Comparison of ENCODE assay signal across 27 cellular contexts in the genomic region with DNA sequence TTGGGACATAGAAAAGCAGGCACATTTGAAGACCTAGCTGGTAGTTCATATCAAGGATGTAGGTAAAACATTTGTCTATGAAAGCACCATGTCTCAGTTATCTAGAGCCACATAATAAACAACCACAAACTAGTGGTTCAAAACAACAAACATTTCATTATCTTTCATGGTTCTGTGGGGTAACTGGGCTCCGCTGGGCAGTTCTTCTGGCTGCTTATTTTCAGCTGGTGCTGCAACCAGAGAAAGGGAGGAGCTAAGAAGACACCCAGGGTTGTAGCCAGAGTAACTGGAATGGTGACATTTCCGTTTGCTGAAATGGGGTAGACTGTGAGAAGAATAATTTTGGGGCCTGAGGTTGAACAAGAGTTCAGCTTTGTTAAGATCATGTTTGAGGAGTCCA.
"Had no signal": no experiment of that assay in that cellular context is flagged by ENCODE, and none has a peak within 500 bp of the region (broad histone marks: within the 10 kb centered on the region; RNA-seq: fewer than 3 reads in every experiment).

No MANE protein-coding gene starts in this region.

- ATAC-seq: stimulated activated effector memory CD8-positive, alpha-beta T cell treated with anti-CD3 and anti-CD28 coated beads, Interleukin-12 subunit alpha, Interleukin-12 subunit beta, amount 100 ng/mL, for 72 hours; stimulated activated memory B cell treated with anti-CD40 and anti-IgM and Interleukin-4, amounts not matched to agents 10 μg/mL and 1 μg/mL and 100 μg/mL, for 72 hours; stimulated activated naive B cell treated with anti-CD40 and anti-IgM and Interleukin-4, amounts not matched to agents 10 μg/mL and 1 μg/mL and 100 μg/mL, for 72 hours; stimulated activated naive CD8-positive, alpha-beta T cell treated with anti-CD3 and anti-CD28 coated beads, Interleukin-15, amount 100 ng/mL, for 72 hours; stimulated activated naive CD8-positive, alpha-beta T cell treated with anti-CD3 and anti-CD28 coated beads, Interleukin-15, Interleukin-2, amounts not matched to agents 100 U/mL and 50 U/mL, for 24 hours had no signal

- H3K27ac Mint-ChIP-seq: stimulated activated effector memory CD8-positive, alpha-beta T cell treated with anti-CD3 and anti-CD28 coated beads, Interleukin-12 subunit alpha, Interleukin-12 subunit beta, amount 100 ng/mL, for 72 hours; stimulated activated memory B cell treated with anti-CD40 and anti-IgM and Interleukin-4, amounts not matched to agents 10 μg/mL and 1 μg/mL and 100 μg/mL, for 72 hours; stimulated activated naive B cell treated with anti-CD40 and anti-IgM and Interleukin-4, amounts not matched to agents 10 μg/mL and 1 μg/mL and 100 μg/mL, for 72 hours; stimulated activated naive CD8-positive, alpha-beta T cell treated with anti-CD3 and anti-CD28 coated beads, Interleukin-15, amount 100 ng/mL, for 72 hours; stimulated activated naive CD8-positive, alpha-beta T cell treated with anti-CD3 and anti-CD28 coated beads, Interleukin-15, Interleukin-2, amounts not matched to agents 100 ng/mL and 50 ng/mL, for 24 hours; type B pancreatic cell had no signal

- H3K27ac ChIP-seq: stomach, suprapubic skin, testis, thoracic aorta, thyroid gland, tibial artery, tibial nerve, transverse colon, upper lobe of left lung, uterus, vagina had no signal

- H3K27me3 Mint-ChIP-seq: stimulated activated naive CD8-positive, alpha-beta T cell treated with anti-CD3 and anti-CD28 coated beads, Interleukin-15, amount 100 ng/mL, for 72 hours; stimulated activated naive CD8-positive, alpha-beta T cell treated with anti-CD3 and anti-CD28 coated beads, Interleukin-15, Interleukin-2, amounts not matched to agents 100 ng/mL and 50 ng/mL, for 24 hours had no signal

- H3K36me3 Mint-ChIP-seq: stimulated activated effector memory CD8-positive, alpha-beta T cell treated with anti-CD3 and anti-CD28 coated beads, Interleukin-12 subunit alpha, Interleukin-12 subunit beta, amount 100 ng/mL, for 72 hours; stimulated activated memory B cell treated with anti-CD40 and anti-IgM and Interleukin-4, amounts not matched to agents 10 μg/mL and 1 μg/mL and 100 μg/mL, for 72 hours; type B pancreatic cell had no signal

- H3K27me3 ChIP-seq: testis, thyroid gland, upper lobe of left lung, uterus, vagina had no signal

- H3K4me3 Mint-ChIP-seq: stimulated activated effector memory CD8-positive, alpha-beta T cell treated with anti-CD3 and anti-CD28 coated beads, Interleukin-12 subunit alpha, Interleukin-12 subunit beta, amount 100 ng/mL, for 72 hours; stimulated activated memory B cell treated with anti-CD40 and anti-IgM and Interleukin-4, amounts not matched to agents 10 μg/mL and 1 μg/mL and 100 μg/mL, for 72 hours; stimulated activated naive B cell treated with anti-CD40 and anti-IgM and Interleukin-4, amounts not matched to agents 10 μg/mL and 1 μg/mL and 100 μg/mL, for 72 hours; stimulated activated naive CD8-positive, alpha-beta T cell treated with anti-CD3 and anti-CD28 coated beads, Interleukin-15, amount 100 ng/mL, for 72 hours; stimulated activated naive CD8-positive, alpha-beta T cell treated with anti-CD3 and anti-CD28 coated beads, Interleukin-15, Interleukin-2, amounts not matched to agents 100 ng/mL and 50 ng/mL, for 24 hours; type B pancreatic cell had no signal

- H3K4me3 ChIP-seq: stomach, suprapubic skin, testis, thoracic aorta, thyroid gland, tibial artery, tibial nerve, transverse colon, upper lobe of left lung, uterus, vagina had no signal

- H3K4me1 Mint-ChIP-seq: stimulated activated effector memory CD8-positive, alpha-beta T cell treated with anti-CD3 and anti-CD28 coated beads, Interleukin-12 subunit alpha, Interleukin-12 subunit beta, amount 100 ng/mL, for 72 hours; stimulated activated memory B cell treated with anti-CD40 and anti-IgM and Interleukin-4, amounts not matched to agents 10 μg/mL and 1 μg/mL and 100 μg/mL, for 72 hours; stimulated activated naive B cell treated with anti-CD40 and anti-IgM and Interleukin-4, amounts not matched to agents 10 μg/mL and 1 μg/mL and 100 μg/mL, for 72 hours; stimulated activated naive CD8-positive, alpha-beta T cell treated with anti-CD3 and anti-CD28 coated beads, Interleukin-15, amount 100 ng/mL, for 72 hours had no signal

- H3K36me3 ChIP-seq: stomach, suprapubic skin, thoracic aorta, thyroid gland, tibial artery, tibial nerve, transverse colon, upper lobe of left lung, uterus, vagina had no signal

- H3K9me3 Mint-ChIP-seq: stimulated activated effector memory CD8-positive, alpha-beta T cell treated with anti-CD3 and anti-CD28 coated beads, Interleukin-12 subunit alpha, Interleukin-12 subunit beta, amount 100 ng/mL, for 72 hours; stimulated activated naive CD8-positive, alpha-beta T cell treated with anti-CD3 and anti-CD28 coated beads, Interleukin-15, Interleukin-2, amounts not matched to agents 100 ng/mL and 50 ng/mL, for 24 hours had no signal

- H3K4me1 ChIP-seq: stomach, testis, thyroid gland, tibial artery, tibial nerve, transverse colon, upper lobe of left lung, uterus had no signal

- DNase-seq: stimulated activated CD4-positive, alpha-beta T cell treated with anti-CD3 and anti-CD28 coated beads, Interleukin-2, amount 100 ng/mL, for 48 hours; stimulated activated CD4-positive, alpha-beta T cell treated with anti-CD3 and anti-CD28 coated beads, Interleukin-4, amount 100 ng/mL, for 1 hour; stimulated activated CD4-positive, alpha-beta T cell treated with anti-CD3 and anti-CD28 coated beads, Interleukin-4, amount 100 ng/mL, for 24 hours; stimulated activated CD4-positive, alpha-beta T cell treated with anti-CD3 and anti-CD28 coated beads, Interleukin-4, amount 100 ng/mL, for 4 hours; stimulated activated CD8-positive, alpha-beta memory T cell treated with anti-CD3 and anti-CD28 coated beads, Interleukin-4, amount 100 ng/mL, for 48 hours; stimulated activated naive B cell treated with anti-CD40 and anti-IgM and Interleukin-4, amounts not matched to agents 10 μg/mL and 1 μg/mL and 100 μg/mL, for 72 hours; stimulated activated naive CD4-positive, alpha-beta T cell; stimulated activated naive CD4-positive, alpha-beta T cell treated with Interleukin-2 at 50 U/mL for 16 hours; stimulated activated naive CD8-positive, alpha-beta T cell treated with anti-CD3 and anti-CD28 coated beads, Interleukin-15, amount 100 ng/mL, for 72 hours; stimulated activated naive CD8-positive, alpha-beta T cell treated with anti-CD3 and anti-CD28 coated beads, Interleukin-15, Interleukin-2, amounts not matched to agents 100 U/mL and 50 U/mL, for 24 hours; stomach; substantia nigra; testis; thyroid gland; tibial artery; transverse colon; trophoblast cell; upper lobe of left lung; uterus had no signal

- H3K9me3 ChIP-seq: stomach, suprapubic skin, testis, thoracic aorta, thyroid gland, tibial artery, tibial nerve, transverse colon, upper lobe of left lung, uterus, vagina had no signal
